2 cellular contexts compared by ENCODE assay signal in the genomic region with DNA sequence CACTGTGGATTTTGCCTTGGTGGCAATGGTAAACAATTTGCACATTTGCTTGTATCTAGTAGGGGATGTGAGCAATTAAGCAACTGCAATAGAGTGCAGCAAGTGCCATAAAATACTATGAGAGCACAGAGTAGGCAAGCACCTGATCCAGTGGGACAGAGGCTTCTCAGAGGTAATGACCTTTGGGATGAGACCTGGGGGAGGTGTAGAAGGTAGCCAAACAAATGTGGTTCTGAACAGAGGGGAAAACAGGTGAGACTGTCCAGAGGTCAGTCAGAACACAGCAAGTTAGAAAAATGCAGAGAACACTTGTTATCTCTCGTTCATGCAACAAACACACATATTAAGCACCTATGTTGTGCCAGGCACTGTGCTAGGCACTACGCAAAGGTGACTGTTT.
TF ChIP-seq lines count a peak whose summit lies in the region.

No MANE protein-coding gene starts in this region.

TF ChIP-seq in H1, 55 proteins besides CTCF, POLR2A, EP300 and RAD21:
- TF ChIP-seq KDM4A (IDR thresholded peaks at IDR 0.05; ENCODE audit: low read depth, low read length, severe bottlenecking) (no peak), BCL11A (IDR thresholded peaks at IDR 0.05; ENCODE audit: low read depth in 2 of 2, low read length in 2 of 2) (no peak), HDAC2 (IDR thresholded peaks at IDR 0.05; ENCODE audit: borderline replicate concordance in 1 of 2, low read depth in 2 of 2, low read length in 2 of 2) (no peak)
- TF ChIP-seq, protein P1, sequence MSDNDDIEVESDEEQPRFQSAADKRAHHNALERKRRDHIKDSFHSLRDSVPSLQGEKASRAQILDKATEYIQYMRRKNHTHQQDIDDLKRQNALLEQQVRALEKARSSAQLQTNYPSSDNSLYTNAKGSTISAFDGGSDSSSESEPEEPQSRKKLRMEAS (IDR thresholded peaks at IDR 0.05), result no peak

TF ChIP-seq in HepG2, 621 proteins besides CTCF, POLR2A, EP300 and RAD21:
- TF ChIP-seq FOXK2 (IDR thresholded peaks at IDR 0.05), result no peak
- TF ChIP-seq SRSF9 (IDR thresholded peaks at IDR 0.05; ENCODE audit: borderline replicate concordance, insufficient read depth, low read depth, low read length, poor library complexity, severe bottlenecking), result no peak
- TF ChIP-seq LCORL (IDR thresholded peaks at IDR 0.05), result no peak
- TF ChIP-seq LCORL (CRISPR knock-in tag; IDR thresholded peaks at IDR 0.05), result no peak
- no peak for TF ChIP-seq ZNF589 (CRISPR knock-in tag; conservative IDR thresholded peaks at IDR 0.05)
- TF ChIP-seq NFIB (CRISPR knock-in tag; IDR thresholded peaks at IDR 0.05; ENCODE audit: borderline replicate concordance), result no peak
- TF ChIP-seq, protein P2, sequence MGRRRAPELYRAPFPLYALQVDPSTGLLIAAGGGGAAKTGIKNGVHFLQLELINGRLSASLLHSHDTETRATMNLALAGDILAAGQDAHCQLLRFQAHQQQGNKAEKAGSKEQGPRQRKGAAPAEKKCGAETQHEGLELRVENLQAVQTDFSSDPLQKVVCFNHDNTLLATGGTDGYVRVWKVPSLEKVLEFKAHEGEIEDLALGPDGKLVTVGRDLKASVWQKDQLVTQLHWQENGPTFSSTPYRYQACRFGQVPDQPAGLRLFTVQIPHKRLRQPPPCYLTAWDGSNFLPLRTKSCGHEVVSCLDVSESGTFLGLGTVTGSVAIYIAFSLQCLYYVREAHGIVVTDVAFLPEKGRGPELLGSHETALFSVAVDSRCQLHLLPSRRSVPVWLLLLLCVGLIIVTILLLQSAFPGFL (CRISPR knock-in tag; IDR thresholded peaks at IDR 0.05), result no peak
- TF ChIP-seq CBX1 (IDR thresholded peaks at IDR 0.05; ENCODE audit: low read depth), result no peak
- TF ChIP-seq ZNF552 (CRISPR knock-in tag; IDR thresholded peaks at IDR 0.05; ENCODE audit: borderline replicate concordance), result no peak
- TF ChIP-seq, protein P3, sequence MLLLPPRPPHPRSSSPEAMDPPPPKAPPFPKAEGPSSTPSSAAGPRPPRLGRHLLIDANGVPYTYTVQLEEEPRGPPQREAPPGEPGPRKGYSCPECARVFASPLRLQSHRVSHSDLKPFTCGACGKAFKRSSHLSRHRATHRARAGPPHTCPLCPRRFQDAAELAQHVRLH (CRISPR knock-in tag; IDR thresholded peaks at IDR 0.05; ENCODE audit: borderline replicate concordance, low read depth), result no peak
- TF ChIP-seq THRA (CRISPR knock-in tag; IDR thresholded peaks at IDR 0.05; ENCODE audit: borderline replicate concordance), result no peak
- no peak for TF ChIP-seq KLF11 (CRISPR knock-in tag; IDR thresholded peaks at IDR 0.05)
- TF ChIP-seq ZBTB46 (CRISPR knock-in tag; IDR thresholded peaks at IDR 0.05; ENCODE audit: borderline replicate concordance), result no peak
- no peak for TF ChIP-seq ZKSCAN1 (IDR thresholded peaks at IDR 0.05; ENCODE audit: low read length)
